21 cellular contexts compared by ENCODE assay signal in the genomic region with DNA sequence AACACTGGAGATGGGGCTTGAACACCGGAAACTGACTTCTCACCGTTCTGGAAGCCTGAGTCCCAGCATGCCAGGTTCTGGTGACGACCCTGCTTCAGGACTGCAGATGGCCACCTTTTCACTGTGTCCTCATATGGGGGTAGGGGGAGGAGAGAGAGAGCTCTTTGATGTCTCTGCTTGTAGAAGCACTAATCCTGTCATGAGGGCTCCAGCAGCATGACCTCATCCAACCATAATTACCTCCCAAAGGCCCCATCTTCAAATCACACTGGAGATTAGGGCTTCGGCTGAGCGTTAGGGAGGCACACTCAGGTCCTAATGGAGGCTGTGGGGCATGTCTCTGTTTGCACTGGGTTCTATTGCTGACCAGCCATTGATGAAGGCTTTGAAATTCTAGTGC.
"Had no signal": no experiment of that assay in that cellular context is flagged by ENCODE, and none has a peak within 500 bp of the region (broad histone marks: within the 10 kb centered on the region; RNA-seq: fewer than 3 reads in every experiment).

No MANE protein-coding gene starts in this region.

- H3K4me1 ChIP-seq: foreskin keratinocyte, right atrium auricular region, sigmoid colon, transverse colon had no signal

- H3K4me1 Mint-ChIP-seq: endodermal cell, naive B cell had no signal

- H3K27me3 ChIP-seq: foreskin keratinocyte, hepatocyte, right atrium auricular region, stomach, transverse colon had no signal

- H3K4me3 ChIP-seq: coronary artery, hepatocyte, right atrium auricular region, sigmoid colon, skin epidermis, stomach, thoracic aorta, transverse colon had no signal

- H3K4me3 Mint-ChIP-seq: endodermal cell, naive B cell, nephron had no signal

- DNase-seq: effector CD4-positive, alpha-beta T cell; endodermal cell; erythroblast; foreskin keratinocyte; head of caudate nucleus; left colon; mesendoderm; naive B cell; sigmoid colon; stimulated activated CD4-positive, alpha-beta T cell treated with anti-CD3 and anti-CD28 coated beads, Interleukin-2, amount 100 ng/mL, for 24 hours; stimulated activated CD4-positive, alpha-beta T cell treated with anti-CD3 and anti-CD28 coated beads, Interleukin-4, amount 100 ng/mL, for 4 hours; stimulated activated naive CD4-positive, alpha-beta T cell; stomach; substantia nigra; transverse colon had no signal

- H3K36me3 ChIP-seq: right atrium auricular region, sigmoid colon, stomach, thoracic aorta, transverse colon had no signal

- ATAC-seq: foreskin keratinocyte, left colon had no signal

- H3K27ac Mint-ChIP-seq: endodermal cell, naive B cell, nephron had no signal
